In the genomic region with DNA sequence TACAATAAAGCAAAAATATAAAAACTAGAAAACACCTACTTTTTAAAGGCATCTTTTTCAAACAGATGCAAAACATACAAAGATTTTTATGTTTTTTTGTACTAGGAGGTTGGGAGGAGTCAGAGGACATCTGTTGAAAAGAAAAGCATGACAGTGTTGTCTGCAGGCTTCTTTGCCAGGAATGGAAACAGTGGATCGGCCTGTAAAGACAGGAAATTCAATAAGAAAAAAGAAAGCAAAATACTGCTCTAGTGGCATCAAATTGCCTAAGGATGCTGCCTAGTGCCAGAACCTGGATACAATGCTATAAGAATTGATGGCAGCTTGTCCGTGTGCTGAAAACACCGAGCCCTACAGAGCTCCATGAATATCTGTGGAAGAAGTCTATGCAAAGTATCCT, we compare ENCODE assay signal across 20 cellular contexts.
DNase-seq lines count a peak whose midpoint lies in the region; TF ChIP-seq lines count a peak whose summit lies in the region.
"Had no signal": no experiment of that assay in that cellular context is flagged by ENCODE, and none has a peak within 500 bp of the region (broad histone marks: within the 10 kb centered on the region; RNA-seq: fewer than 3 reads in every experiment).

No MANE protein-coding gene starts in this region.

- peak; percentile 37 for DNase-seq in AG20443 (ENCODE audit: low spot score)
- peak; percentile 12 for DNase-seq in astrocyte of the spinal cord (ENCODE audit: low read depth, low spot score)
- peak; percentile 4 for DNase-seq in fibroblast of the conjunctiva (ENCODE audit: low read depth)
- DNase-seq in osteocyte (ENCODE audit: extremely low spot score, unreplicated experiment): no peak
- no peak for DNase-seq in NCI-H524 treated with DMSO at 0.1 percent for 48 hours (lab: John Stamatoyannopoulos, UW)
- DNase-seq in NCI-H1048 (lab: John Stamatoyannopoulos, UW): no peak
- DNase-seq in NCI-H1436 treated with DMSO at 0.1 percent for 48 hours (lab: John Stamatoyannopoulos, UW): no peak
- DNase-seq in MM.1S: no peak
- DNase-seq: activated CD4-positive, alpha-beta T cell treated with anti-CD3 and anti-CD28 coated beads for 4 hours; activated effector memory CD4-positive, alpha-beta T cell treated with anti-CD3 and anti-CD28 coated beads, Interleukin-2, amount 50 U/mL, for 16 hours; aorta; CD8-positive, alpha-beta T cell; heart left ventricle; immature natural killer cell; lower lobe of right lung; natural killer cell; NCI-H187 treated with DMSO at 0.1 percent for 48 hours; psoas muscle; transverse colon had no signal

- no peaks in the 10 kb centered on the region for H3F3A ChIP-seq in MM.1S (ENCODE audit: insufficient read depth, low read length)

- in situ Hi-C loops in astrocyte of the spinal cord (cut with HindIII; ENCODE audit: low sequenced_read_pairs): no loop called here

- no peaks in the 10 kb centered on the region for H3K79me2 ChIP-seq in MM.1S (ENCODE audit: low read length)

- H3K9me3 Mint-ChIP-seq in osteocyte (ENCODE audit: unreplicated experiment): no peaks in the 10 kb centered on the region
- H3K9me3 Mint-ChIP-seq: CD8-positive, alpha-beta T cell; immature natural killer cell; natural killer cell had no signal

- H3K4me3 ChIP-seq in astrocyte of the spinal cord (ENCODE audit: low read depth, low read length) (no peak overlapping the region), MM.1S (ENCODE audit: low read length) (no peak overlapping the region)
- H3K4me3 ChIP-seq: coronary artery, heart left ventricle, lower lobe of right lung, psoas muscle, transverse colon had no signal

- no peak overlapping the region for H2AFZ ChIP-seq in MM.1S (ENCODE audit: low read length)

- no peak overlapping the region for H3K4me3 Mint-ChIP-seq in osteocyte (ENCODE audit: unreplicated experiment)
- H3K4me3 Mint-ChIP-seq: CD8-positive, alpha-beta T cell; immature natural killer cell; natural killer cell had no signal

- TF ChIP-seq CTCF in astrocyte of the spinal cord (IDR thresholded peaks at IDR 0.05; ENCODE audit: low read depth, low read length) (no peak), osteocyte (IDR thresholded peaks at IDR 0.05) (no peak), MM.1S (IDR thresholded peaks at IDR 0.05; ENCODE audit: low read length) (no peak)

- H3K36me3 ChIP-seq in MM.1S (replicated peaks; ENCODE audit: insufficient read depth, low read length): no peaks in the 10 kb centered on the region
- H3K36me3 ChIP-seq: heart left ventricle, lower lobe of right lung, transverse colon had no signal

- no peak overlapping the region for H3K9ac ChIP-seq in MM.1S (ENCODE audit: low read length)

- H3K27ac ChIP-seq in MM.1S (ENCODE audit: low read length): no peak overlapping the region
- H3K27ac ChIP-seq: coronary artery, heart left ventricle, lower lobe of right lung, psoas muscle, transverse colon had no signal

- no peaks in the 10 kb centered on the region for H3K9me2 ChIP-seq in MM.1S (replicated peaks; ENCODE audit: insufficient read depth, low read length)

- H3K27me3 Mint-ChIP-seq in osteocyte (ENCODE audit: unreplicated experiment): no peaks in the 10 kb centered on the region

- no peaks in the 10 kb centered on the region for H3K27me3 ChIP-seq in MM.1S (replicated peaks; ENCODE audit: insufficient read depth, low read length)
- H3K27me3 ChIP-seq: heart left ventricle, transverse colon had no signal

- peak overlapping the region; percentile 18 for H3K27ac Mint-ChIP-seq in osteocyte (ENCODE audit: unreplicated experiment)
- H3K27ac Mint-ChIP-seq: CD8-positive, alpha-beta T cell; natural killer cell had no signal

- no peaks in the 10 kb centered on the region for H4K20me1 ChIP-seq in MM.1S (ENCODE audit: insufficient read depth, low read length)

- no peaks in the 10 kb centered on the region for H3K4me1 ChIP-seq in MM.1S (ENCODE audit: low read length)
- H3K4me1 ChIP-seq: lower lobe of right lung, transverse colon had no signal

- no peaks in the 10 kb centered on the region for H3K9me3 ChIP-seq in MM.1S (replicated peaks; ENCODE audit: insufficient read depth, low read length)
- H3K9me3 ChIP-seq: lower lobe of right lung, psoas muscle, transverse colon had no signal

- peaks cover 9% of the 10 kb centered on the region for H3K4me1 Mint-ChIP-seq in osteocyte (ENCODE audit: unreplicated experiment)

- no peaks in the 10 kb centered on the region for H3K36me3 Mint-ChIP-seq in osteocyte (ENCODE audit: unreplicated experiment)
- H3K36me3 Mint-ChIP-seq: natural killer cell had no signal

- H3K4me2 ChIP-seq in MM.1S (ENCODE audit: low read depth, low read length): no peak overlapping the region

Comparison
In these comparisons a context has a peak if more than half of its experiments do, and no peak if none do; other contexts are left out.
1. DNase-seq: peak in AG20443 (single experiment), astrocyte of the spinal cord (single experiment) and fibroblast of the conjunctiva (single experiment); none in osteocyte (single experiment), NCI-H524 treated with DMSO at 0.1 percent for 48 hours (single experiment), NCI-H1048 (single experiment), NCI-H1436 treated with DMSO at 0.1 percent for 48 hours (single experiment) and MM.1S (single experiment).